ENCODE assay signal across 1 cellular context in the genomic region with DNA sequence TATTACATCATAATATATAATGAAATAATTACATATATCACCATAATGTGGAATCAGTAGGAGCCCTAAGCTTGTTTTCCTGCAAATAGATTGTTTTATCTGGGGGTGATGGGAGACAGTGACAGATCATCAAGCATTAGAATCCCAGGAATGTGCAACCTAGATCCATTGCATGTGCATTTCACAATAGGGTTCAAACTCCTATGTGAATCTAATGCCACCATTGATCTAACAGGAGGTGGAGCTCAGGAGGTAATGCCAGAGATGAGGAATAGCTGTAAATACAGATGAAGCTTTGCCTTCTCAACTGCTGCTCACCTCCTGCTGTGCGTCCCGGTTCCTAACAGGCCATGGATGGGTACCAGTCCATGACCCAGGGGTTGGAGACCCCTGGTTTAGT.
TF ChIP-seq lines count a peak whose summit lies in the region.

No MANE protein-coding gene starts in this region.

TF ChIP-seq in HepG2, 621 proteins besides CTCF, POLR2A, EP300 and RAD21 (continued from another document and continues in another):
- TF ChIP-seq, protein P1, sequence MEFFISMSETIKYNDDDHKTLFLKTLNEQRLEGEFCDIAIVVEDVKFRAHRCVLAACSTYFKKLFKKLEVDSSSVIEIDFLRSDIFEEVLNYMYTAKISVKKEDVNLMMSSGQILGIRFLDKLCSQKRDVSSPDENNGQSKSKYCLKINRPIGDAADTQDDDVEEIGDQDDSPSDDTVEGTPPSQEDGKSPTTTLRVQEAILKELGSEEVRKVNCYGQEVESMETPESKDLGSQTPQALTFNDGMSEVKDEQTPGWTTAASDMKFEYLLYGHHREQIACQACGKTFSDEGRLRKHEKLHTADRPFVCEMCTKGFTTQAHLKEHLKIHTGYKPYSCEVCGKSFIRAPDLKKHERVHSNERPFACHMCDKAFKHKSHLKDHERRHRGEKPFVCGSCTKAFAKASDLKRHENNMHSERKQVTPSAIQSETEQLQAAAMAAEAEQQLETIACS (CRISPR knock-in tag; IDR thresholded peaks at IDR 0.05) = no peak
- TF ChIP-seq TGIF2 (CRISPR knock-in tag; IDR thresholded peaks at IDR 0.05) (no peak), MTF2 (CRISPR knock-in tag; IDR thresholded peaks at IDR 0.05; ENCODE audit: borderline replicate concordance) (no peak), PRMT3 (CRISPR knock-in tag; IDR thresholded peaks at IDR 0.05; ENCODE audit: borderline replicate concordance, low read depth) (no peak), ATF7 (IDR thresholded peaks at IDR 0.05) (no peak), ATF7 (CRISPR knock-in tag; IDR thresholded peaks at IDR 0.05) (no peak), HOXA9 (CRISPR knock-in tag; IDR thresholded peaks at IDR 0.05; ENCODE audit: borderline replicate concordance) (no peak), ZNF24 (IDR thresholded peaks at IDR 0.05) (no peak), NFATC3 (CRISPR knock-in tag; IDR thresholded peaks at IDR 0.05) (no peak), ZNF768 (CRISPR knock-in tag; IDR thresholded peaks at IDR 0.05) (no peak), POGZ (CRISPR knock-in tag; IDR thresholded peaks at IDR 0.05) (no peak; the same call in 1 of the 2 replicates), ONECUT2 (CRISPR knock-in tag; IDR thresholded peaks at IDR 0.05) (no peak), ZNF644 (CRISPR knock-in tag; IDR thresholded peaks at IDR 0.05; ENCODE audit: low read depth) (0 out of 2 replicates have a peak, but pooled peaks have one; percentile 34), BCL6 (CRISPR knock-in tag; IDR thresholded peaks at IDR 0.05) (0 out of 2 replicates have a peak, but pooled peaks have one; percentile 20), SALL1 (CRISPR knock-in tag; IDR thresholded peaks at IDR 0.05) (peak; percentile 57; the same call in 1 of the 2 replicates), ARID2 (CRISPR knock-in tag; IDR thresholded peaks at IDR 0.05; ENCODE audit: borderline replicate concordance) (no peak), ZKSCAN5 (CRISPR knock-in tag; IDR thresholded peaks at IDR 0.05) (peak; percentile 98), SRSF9 (IDR thresholded peaks at IDR 0.05; ENCODE audit: borderline replicate concordance, insufficient read depth, low read depth, low read length, poor library complexity, severe bottlenecking) (no peak), ZKSCAN8 (CRISPR knock-in tag; IDR thresholded peaks at IDR 0.05; ENCODE audit: borderline replicate concordance) (no peak), HDAC1 (CRISPR knock-in tag; IDR thresholded peaks at IDR 0.05) (no peak), ZNF235 (CRISPR knock-in tag; IDR thresholded peaks at IDR 0.05; ENCODE audit: borderline replicate concordance) (no peak), RXRA (CRISPR knock-in tag; IDR thresholded peaks at IDR 0.05) (no peak), SOX5 (CRISPR knock-in tag; IDR thresholded peaks at IDR 0.05; ENCODE audit: borderline replicate concordance) (peak; percentile 51; the same call in 1 of the 2 replicates), DMAP1 (CRISPR knock-in tag; IDR thresholded peaks at IDR 0.05) (no peak)
- TF ChIP-seq, protein P2, sequence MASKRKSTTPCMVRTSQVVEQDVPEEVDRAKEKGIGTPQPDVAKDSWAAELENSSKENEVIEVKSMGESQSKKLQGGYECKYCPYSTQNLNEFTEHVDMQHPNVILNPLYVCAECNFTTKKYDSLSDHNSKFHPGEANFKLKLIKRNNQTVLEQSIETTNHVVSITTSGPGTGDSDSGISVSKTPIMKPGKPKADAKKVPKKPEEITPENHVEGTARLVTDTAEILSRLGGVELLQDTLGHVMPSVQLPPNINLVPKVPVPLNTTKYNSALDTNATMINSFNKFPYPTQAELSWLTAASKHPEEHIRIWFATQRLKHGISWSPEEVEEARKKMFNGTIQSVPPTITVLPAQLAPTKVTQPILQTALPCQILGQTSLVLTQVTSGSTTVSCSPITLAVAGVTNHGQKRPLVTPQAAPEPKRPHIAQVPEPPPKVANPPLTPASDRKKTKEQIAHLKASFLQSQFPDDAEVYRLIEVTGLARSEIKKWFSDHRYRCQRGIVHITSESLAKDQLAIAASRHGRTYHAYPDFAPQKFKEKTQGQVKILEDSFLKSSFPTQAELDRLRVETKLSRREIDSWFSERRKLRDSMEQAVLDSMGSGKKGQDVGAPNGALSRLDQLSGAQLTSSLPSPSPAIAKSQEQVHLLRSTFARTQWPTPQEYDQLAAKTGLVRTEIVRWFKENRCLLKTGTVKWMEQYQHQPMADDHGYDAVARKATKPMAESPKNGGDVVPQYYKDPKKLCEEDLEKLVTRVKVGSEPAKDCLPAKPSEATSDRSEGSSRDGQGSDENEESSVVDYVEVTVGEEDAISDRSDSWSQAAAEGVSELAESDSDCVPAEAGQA (IDR thresholded peaks at IDR 0.05; ENCODE audit: low read depth) = no peak
- TF ChIP-seq, protein P2 (CRISPR knock-in tag; IDR thresholded peaks at IDR 0.05; ENCODE audit: borderline replicate concordance) = no peak
- TF ChIP-seq, protein P3, sequence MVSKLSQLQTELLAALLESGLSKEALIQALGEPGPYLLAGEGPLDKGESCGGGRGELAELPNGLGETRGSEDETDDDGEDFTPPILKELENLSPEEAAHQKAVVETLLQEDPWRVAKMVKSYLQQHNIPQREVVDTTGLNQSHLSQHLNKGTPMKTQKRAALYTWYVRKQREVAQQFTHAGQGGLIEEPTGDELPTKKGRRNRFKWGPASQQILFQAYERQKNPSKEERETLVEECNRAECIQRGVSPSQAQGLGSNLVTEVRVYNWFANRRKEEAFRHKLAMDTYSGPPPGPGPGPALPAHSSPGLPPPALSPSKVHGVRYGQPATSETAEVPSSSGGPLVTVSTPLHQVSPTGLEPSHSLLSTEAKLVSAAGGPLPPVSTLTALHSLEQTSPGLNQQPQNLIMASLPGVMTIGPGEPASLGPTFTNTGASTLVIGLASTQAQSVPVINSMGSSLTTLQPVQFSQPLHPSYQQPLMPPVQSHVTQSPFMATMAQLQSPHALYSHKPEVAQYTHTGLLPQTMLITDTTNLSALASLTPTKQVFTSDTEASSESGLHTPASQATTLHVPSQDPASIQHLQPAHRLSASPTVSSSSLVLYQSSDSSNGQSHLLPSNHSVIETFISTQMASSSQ (IDR thresholded peaks at IDR 0.05; ENCODE audit: low read depth) = no peak
- TF ChIP-seq, protein P3 (CRISPR knock-in tag; IDR thresholded peaks at IDR 0.05; ENCODE audit: borderline replicate concordance) = no peak
- TF ChIP-seq, protein P4, sequence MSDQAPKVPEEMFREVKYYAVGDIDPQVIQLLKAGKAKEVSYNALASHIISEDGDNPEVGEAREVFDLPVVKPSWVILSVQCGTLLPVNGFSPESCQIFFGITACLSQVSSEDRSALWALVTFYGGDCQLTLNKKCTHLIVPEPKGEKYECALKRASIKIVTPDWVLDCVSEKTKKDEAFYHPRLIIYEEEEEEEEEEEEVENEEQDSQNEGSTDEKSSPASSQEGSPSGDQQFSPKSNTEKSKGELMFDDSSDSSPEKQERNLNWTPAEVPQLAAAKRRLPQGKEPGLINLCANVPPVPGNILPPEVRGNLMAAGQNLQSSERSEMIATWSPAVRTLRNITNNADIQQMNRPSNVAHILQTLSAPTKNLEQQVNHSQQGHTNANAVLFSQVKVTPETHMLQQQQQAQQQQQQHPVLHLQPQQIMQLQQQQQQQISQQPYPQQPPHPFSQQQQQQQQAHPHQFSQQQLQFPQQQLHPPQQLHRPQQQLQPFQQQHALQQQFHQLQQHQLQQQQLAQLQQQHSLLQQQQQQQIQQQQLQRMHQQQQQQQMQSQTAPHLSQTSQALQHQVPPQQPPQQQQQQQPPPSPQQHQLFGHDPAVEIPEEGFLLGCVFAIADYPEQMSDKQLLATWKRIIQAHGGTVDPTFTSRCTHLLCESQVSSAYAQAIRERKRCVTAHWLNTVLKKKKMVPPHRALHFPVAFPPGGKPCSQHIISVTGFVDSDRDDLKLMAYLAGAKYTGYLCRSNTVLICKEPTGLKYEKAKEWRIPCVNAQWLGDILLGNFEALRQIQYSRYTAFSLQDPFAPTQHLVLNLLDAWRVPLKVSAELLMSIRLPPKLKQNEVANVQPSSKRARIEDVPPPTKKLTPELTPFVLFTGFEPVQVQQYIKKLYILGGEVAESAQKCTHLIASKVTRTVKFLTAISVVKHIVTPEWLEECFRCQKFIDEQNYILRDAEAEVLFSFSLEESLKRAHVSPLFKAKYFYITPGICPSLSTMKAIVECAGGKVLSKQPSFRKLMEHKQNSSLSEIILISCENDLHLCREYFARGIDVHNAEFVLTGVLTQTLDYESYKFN (CRISPR knock-in tag; conservative IDR thresholded peaks at IDR 0.05) = no peak
- TF ChIP-seq, protein P5, sequence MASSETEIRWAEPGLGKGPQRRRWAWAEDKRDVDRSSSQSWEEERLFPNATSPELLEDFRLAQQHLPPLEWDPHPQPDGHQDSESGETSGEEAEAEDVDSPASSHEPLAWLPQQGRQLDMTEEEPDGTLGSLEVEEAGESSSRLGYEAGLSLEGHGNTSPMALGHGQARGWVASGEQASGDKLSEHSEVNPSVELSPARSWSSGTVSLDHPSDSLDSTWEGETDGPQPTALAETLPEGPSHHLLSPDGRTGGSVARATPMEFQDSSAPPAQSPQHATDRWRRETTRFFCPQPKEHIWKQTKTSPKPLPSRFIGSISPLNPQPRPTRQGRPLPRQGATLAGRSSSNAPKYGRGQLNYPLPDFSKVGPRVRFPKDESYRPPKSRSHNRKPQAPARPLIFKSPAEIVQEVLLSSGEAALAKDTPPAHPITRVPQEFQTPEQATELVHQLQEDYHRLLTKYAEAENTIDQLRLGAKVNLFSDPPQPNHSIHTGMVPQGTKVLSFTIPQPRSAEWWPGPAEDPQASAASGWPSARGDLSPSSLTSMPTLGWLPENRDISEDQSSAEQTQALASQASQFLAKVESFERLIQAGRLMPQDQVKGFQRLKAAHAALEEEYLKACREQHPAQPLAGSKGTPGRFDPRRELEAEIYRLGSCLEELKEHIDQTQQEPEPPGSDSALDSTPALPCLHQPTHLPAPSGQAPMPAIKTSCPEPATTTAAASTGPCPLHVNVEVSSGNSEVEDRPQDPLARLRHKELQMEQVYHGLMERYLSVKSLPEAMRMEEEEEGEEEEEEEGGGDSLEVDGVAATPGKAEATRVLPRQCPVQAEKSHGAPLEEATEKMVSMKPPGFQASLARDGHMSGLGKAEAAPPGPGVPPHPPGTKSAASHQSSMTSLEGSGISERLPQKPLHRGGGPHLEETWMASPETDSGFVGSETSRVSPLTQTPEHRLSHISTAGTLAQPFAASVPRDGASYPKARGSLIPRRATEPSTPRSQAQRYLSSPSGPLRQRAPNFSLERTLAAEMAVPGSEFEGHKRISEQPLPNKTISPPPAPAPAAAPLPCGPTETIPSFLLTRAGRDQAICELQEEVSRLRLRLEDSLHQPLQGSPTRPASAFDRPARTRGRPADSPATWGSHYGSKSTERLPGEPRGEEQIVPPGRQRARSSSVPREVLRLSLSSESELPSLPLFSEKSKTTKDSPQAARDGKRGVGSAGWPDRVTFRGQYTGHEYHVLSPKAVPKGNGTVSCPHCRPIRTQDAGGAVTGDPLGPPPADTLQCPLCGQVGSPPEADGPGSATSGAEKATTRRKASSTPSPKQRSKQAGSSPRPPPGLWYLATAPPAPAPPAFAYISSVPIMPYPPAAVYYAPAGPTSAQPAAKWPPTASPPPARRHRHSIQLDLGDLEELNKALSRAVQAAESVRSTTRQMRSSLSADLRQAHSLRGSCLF (CRISPR knock-in tag; IDR thresholded peaks at IDR 0.05; ENCODE audit: borderline replicate concordance) = no peak
- TF ChIP-seq, protein P6, sequence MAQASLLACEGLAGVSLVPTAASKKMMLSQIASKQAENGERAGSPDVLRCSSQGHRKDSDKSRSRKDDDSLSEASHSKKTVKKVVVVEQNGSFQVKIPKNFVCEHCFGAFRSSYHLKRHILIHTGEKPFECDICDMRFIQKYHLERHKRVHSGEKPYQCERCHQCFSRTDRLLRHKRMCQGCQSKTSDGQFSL (CRISPR knock-in tag; IDR thresholded peaks at IDR 0.05) = no peak
- TF ChIP-seq, protein P7, sequence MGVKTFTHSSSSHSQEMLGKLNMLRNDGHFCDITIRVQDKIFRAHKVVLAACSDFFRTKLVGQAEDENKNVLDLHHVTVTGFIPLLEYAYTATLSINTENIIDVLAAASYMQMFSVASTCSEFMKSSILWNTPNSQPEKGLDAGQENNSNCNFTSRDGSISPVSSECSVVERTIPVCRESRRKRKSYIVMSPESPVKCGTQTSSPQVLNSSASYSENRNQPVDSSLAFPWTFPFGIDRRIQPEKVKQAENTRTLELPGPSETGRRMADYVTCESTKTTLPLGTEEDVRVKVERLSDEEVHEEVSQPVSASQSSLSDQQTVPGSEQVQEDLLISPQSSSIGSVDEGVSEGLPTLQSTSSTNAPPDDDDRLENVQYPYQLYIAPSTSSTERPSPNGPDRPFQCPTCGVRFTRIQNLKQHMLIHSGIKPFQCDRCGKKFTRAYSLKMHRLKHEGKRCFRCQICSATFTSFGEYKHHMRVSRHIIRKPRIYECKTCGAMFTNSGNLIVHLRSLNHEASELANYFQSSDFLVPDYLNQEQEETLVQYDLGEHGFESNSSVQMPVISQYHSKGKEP (CRISPR knock-in tag; IDR thresholded peaks at IDR 0.05) = no peak
- TF ChIP-seq, protein P8, sequence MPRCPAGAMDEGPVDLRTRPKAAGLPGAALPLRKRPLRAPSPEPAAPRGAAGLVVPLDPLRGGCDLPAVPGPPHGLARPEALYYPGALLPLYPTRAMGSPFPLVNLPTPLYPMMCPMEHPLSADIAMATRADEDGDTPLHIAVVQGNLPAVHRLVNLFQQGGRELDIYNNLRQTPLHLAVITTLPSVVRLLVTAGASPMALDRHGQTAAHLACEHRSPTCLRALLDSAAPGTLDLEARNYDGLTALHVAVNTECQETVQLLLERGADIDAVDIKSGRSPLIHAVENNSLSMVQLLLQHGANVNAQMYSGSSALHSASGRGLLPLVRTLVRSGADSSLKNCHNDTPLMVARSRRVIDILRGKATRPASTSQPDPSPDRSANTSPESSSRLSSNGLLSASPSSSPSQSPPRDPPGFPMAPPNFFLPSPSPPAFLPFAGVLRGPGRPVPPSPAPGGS (CRISPR knock-in tag; IDR thresholded peaks at IDR 0.05) = no peak
